29 cellular contexts compared by ENCODE assay signal in the genomic region with DNA sequence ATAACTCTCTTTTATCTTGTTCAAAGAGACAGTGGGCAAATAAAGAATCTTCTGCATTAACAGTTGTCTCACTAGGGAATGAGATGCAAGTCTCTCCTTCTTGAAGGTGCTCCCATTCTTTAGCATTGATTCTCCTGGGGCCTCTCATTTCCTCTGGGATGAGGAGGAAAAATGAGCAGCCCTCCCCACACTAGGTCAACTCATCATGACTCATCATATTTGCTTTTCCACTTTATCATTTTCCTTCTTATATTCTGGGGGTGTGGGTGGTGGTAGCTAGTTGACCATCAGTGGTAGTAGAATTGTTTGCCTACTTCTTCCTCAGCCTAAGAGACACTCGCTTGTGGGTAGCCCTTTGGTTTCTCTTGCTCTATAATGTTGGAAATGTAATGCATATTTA.
DNase-seq lines count a peak whose midpoint lies in the region; ATAC-seq and TF ChIP-seq lines count a peak whose summit lies in the region.
"Had no signal": no experiment of that assay in that cellular context is flagged by ENCODE, and none has a peak within 500 bp of the region (broad histone marks: within the 10 kb centered on the region; RNA-seq: fewer than 3 reads in every experiment).

No MANE protein-coding gene starts in this region.

- H3K27me3 Mint-ChIP-seq in stimulated activated naive CD8-positive, alpha-beta T cell treated with anti-CD3 and anti-CD28 coated beads, Interleukin-15, amount 100 ng/mL, for 72 hours = peaks cover 7% of the 10 kb centered on the region
- H3K27me3 Mint-ChIP-seq: activated naive CD4-positive, alpha-beta T cell treated with anti-CD3 and anti-CD28 coated beads, Interleukin-2, amount 10 ng/mL, durations not matched to agents 7 days and 5 days; stimulated activated naive CD8-positive, alpha-beta T cell treated with anti-CD3 and anti-CD28 coated beads, Interleukin-15, Interleukin-2, amounts not matched to agents 100 ng/mL and 50 ng/mL, for 24 hours had no signal

- no peak for TF ChIP-seq POLR2A in lower leg skin (IDR thresholded peaks at IDR 0.05)

- no peak overlapping the region for H3K27ac Mint-ChIP-seq in stimulated activated naive CD8-positive, alpha-beta T cell treated with anti-CD3 and anti-CD28 coated beads, Interleukin-15, amount 100 ng/mL, for 72 hours
- H3K27ac Mint-ChIP-seq: activated naive CD4-positive, alpha-beta T cell treated with anti-CD3 and anti-CD28 coated beads, Interleukin-2, amount 10 ng/mL, durations not matched to agents 7 days and 5 days; CD8-positive, alpha-beta T cell; nephron progenitor cell; stimulated activated naive CD8-positive, alpha-beta T cell treated with anti-CD3 and anti-CD28 coated beads, Interleukin-15, Interleukin-2, amounts not matched to agents 100 ng/mL and 50 ng/mL, for 24 hours had no signal

- no peaks in the 10 kb centered on the region for H3K4me1 Mint-ChIP-seq in stimulated activated naive CD8-positive, alpha-beta T cell treated with anti-CD3 and anti-CD28 coated beads, Interleukin-15, amount 100 ng/mL, for 72 hours
- H3K4me1 Mint-ChIP-seq: activated naive CD4-positive, alpha-beta T cell treated with anti-CD3 and anti-CD28 coated beads, Interleukin-2, amount 10 ng/mL, durations not matched to agents 7 days and 5 days; nephron progenitor cell had no signal

- H3K4me3 ChIP-seq in brain microvascular endothelial cell (ENCODE audit: low read depth, low read length) = no peak overlapping the region
- H3K4me3 ChIP-seq in lower leg skin (ENCODE audit: low read depth, poor library complexity, severe bottlenecking) = no peak overlapping the region
- H3K4me3 ChIP-seq: esophagus muscularis mucosa, heart left ventricle, left lung, tibial nerve had no signal

- ATAC-seq in GM18519 (IDR thresholded peaks at IDR 0.05; ENCODE audit: low FRiP score, unreplicated experiment) = no peak
- ATAC-seq in stimulated activated naive CD8-positive, alpha-beta T cell treated with anti-CD3 and anti-CD28 coated beads, Interleukin-15, amount 100 ng/mL, for 72 hours = no peak
- ATAC-seq: CD8-positive, alpha-beta T cell; heart left ventricle; left lung had no signal

- H3K27ac ChIP-seq in brain microvascular endothelial cell = no peak overlapping the region
- H3K27ac ChIP-seq: esophagus muscularis mucosa, heart left ventricle, left lung, tibial nerve had no signal

- H3K4me3 Mint-ChIP-seq in stimulated activated naive CD8-positive, alpha-beta T cell treated with anti-CD3 and anti-CD28 coated beads, Interleukin-15, amount 100 ng/mL, for 72 hours = no peak overlapping the region
- H3K4me3 Mint-ChIP-seq: activated naive CD4-positive, alpha-beta T cell treated with anti-CD3 and anti-CD28 coated beads, Interleukin-2, amount 10 ng/mL, durations not matched to agents 7 days and 5 days; CD8-positive, alpha-beta T cell; nephron progenitor cell; stimulated activated naive CD8-positive, alpha-beta T cell treated with anti-CD3 and anti-CD28 coated beads, Interleukin-15, Interleukin-2, amounts not matched to agents 100 ng/mL and 50 ng/mL, for 24 hours had no signal

- no peaks in the 10 kb centered on the region for H3K9me3 Mint-ChIP-seq in stimulated activated naive CD8-positive, alpha-beta T cell treated with anti-CD3 and anti-CD28 coated beads, Interleukin-15, amount 100 ng/mL, for 72 hours
- H3K9me3 Mint-ChIP-seq: activated naive CD4-positive, alpha-beta T cell treated with anti-CD3 and anti-CD28 coated beads, Interleukin-2, amount 10 ng/mL, durations not matched to agents 7 days and 5 days; CD8-positive, alpha-beta T cell; nephron progenitor cell; stimulated activated naive CD8-positive, alpha-beta T cell treated with anti-CD3 and anti-CD28 coated beads, Interleukin-15, Interleukin-2, amounts not matched to agents 100 ng/mL and 50 ng/mL, for 24 hours had no signal

- intact Hi-C loops in lower leg skin (cut with DNase I; ENCODE audit: low total_unique reads) = no loop called here

- DNase-seq in Daoy (ENCODE audit: low read depth) (peak; percentile 4), NCI-H226 (peak; percentile 4), brain microvascular endothelial cell (peak; percentile 23), kidney tubule cell (ENCODE audit: low spot score) (peak; percentile 46), lower leg skin (ENCODE audit: low spot score in 2 of 2) (no peak), GM13977 (ENCODE audit: low spot score) (no peak)
- no peak for DNase-seq in stimulated activated naive CD8-positive, alpha-beta T cell treated with anti-CD3 and anti-CD28 coated beads, Interleukin-15, amount 100 ng/mL, for 72 hours
- DNase-seq: activated CD4-positive, CD25-positive, alpha-beta regulatory T cell treated with anti-CD3 and anti-CD28 coated beads, Interleukin-2, amount 50 U/mL, for 72 hours; activated CD8-positive, alpha-beta memory T cell treated with anti-CD3 and anti-CD28 coated beads for 24 hours; activated naive CD4-positive, alpha-beta T cell treated with anti-CD3 and anti-CD28 coated beads, Interleukin-2, amount 10 ng/mL, durations not matched to agents 7 days and 5 days; activated T-cell treated with anti-CD3 and anti-CD28 coated beads, Interleukin-2, amount 50 U/mL, for 48 hours; anterior cingulate cortex; CD8-positive, alpha-beta T cell; cerebellar nuclear complex; DND-41; effector CD8-positive, alpha-beta T cell; heart left ventricle; KG1; left lung; NCI-H2029; NCI-H446; nephron progenitor cell; small intestine; stimulated activated CD4-positive, alpha-beta T cell treated with anti-CD3 and anti-CD28 coated beads, Interleukin-4, amount 100 ng/mL, for 24 hours; SW 1271 had no signal

- H3K36me3 ChIP-seq in brain microvascular endothelial cell (replicated peaks) = no peaks in the 10 kb centered on the region
- H3K36me3 ChIP-seq: esophagus muscularis mucosa, heart left ventricle, left lung, tibial nerve had no signal

- TF ChIP-seq CTCF in brain microvascular endothelial cell (IDR thresholded peaks at IDR 0.05; ENCODE audit: low read depth, low read length, missing control alignments) (no peak), lower leg skin (IDR thresholded peaks at IDR 0.05) (no peak), GM13977 (IDR thresholded peaks at IDR 0.05; ENCODE audit: extremely low read depth, insufficient read depth, missing control alignments) (no peak)

- in situ Hi-C loops in brain microvascular endothelial cell (cut with HindIII; ENCODE audit: low pct_ligation_motif_present, low sequenced_read_pairs) (no loop called here), GM13977 (cut with MboI; ENCODE audit: low pct_unique_long_range_greater_than_20kb, low sequenced_read_pairs, unreplicated experiment) (no loop called here)

- WGBS in lower leg skin, 2 donors = 77 to 91% methylated on average over 1 of the region's 1 CpG

- no peaks in the 10 kb centered on the region for H3K27me3 ChIP-seq in brain microvascular endothelial cell (replicated peaks)
- H3K27me3 ChIP-seq: esophagus muscularis mucosa, heart left ventricle, left lung, tibial nerve had no signal

Comparison
In these comparisons a context has a peak if more than half of its experiments do, and no peak if none do; other contexts are left out.
1. DNase-seq: peak in Daoy (single experiment), NCI-H226 (single experiment), brain microvascular endothelial cell (single experiment) and kidney tubule cell (single experiment); none in lower leg skin (0 of 2), GM13977 (single experiment) and stimulated activated naive CD8-positive, alpha-beta T cell treated with anti-CD3 and anti-CD28 coated beads, Interleukin-15, amount 100 ng/mL, for 72 hours (0 of 2).